ENCODE assay signal across 19 cellular contexts in the genomic region with DNA sequence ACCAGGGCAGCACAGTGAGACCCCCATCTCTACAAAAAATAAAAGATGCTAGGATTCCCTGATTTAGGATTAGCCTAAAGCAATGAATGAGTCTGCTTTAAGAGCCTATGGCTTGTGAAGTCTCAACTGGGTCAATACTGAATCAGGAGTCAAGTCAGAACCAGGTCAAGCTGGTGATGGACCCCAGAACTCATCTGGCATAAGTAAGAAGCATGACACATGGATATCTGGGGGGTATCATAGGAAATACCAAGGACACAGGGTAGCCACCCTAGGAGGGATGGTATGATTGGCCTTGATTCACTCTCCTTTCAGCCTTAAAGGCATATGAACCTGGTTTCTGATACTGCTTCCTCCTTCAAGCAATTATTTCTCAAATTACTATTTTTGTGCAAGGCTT.
A peak's percentile ranks its signal among the peaks of the same experiment; 100 is the strongest.
DNase-seq lines count a peak whose midpoint lies in the region; ATAC-seq, FAIRE-seq and TF ChIP-seq lines count a peak whose summit lies in the region.
"Had no signal": no experiment of that assay in that cellular context is flagged by ENCODE, and none has a peak within 500 bp of the region (broad histone marks: within the 10 kb centered on the region; RNA-seq: fewer than 3 reads in every experiment).

No MANE protein-coding gene starts in this region.

- no peak overlapping the region for H3K4me2 ChIP-seq in GM12878 (ENCODE audit: control insufficient read depth, insufficient read depth)

- H3K27ac Mint-ChIP-seq in T-helper 2 cell treated with Interferon-gamma antibody and Interleukin-4, amounts not matched to agents 5 μg/mL and 100 μg/mL, for 36 hours, result no peak overlapping the region

- DNase-seq in T-helper 2 cell treated with Interferon-gamma antibody and Interleukin-4, amounts not matched to agents 5 μg/mL and 100 μg/mL, for 36 hours (ENCODE audit: low spot score), result no peak
- no peak for DNase-seq in T-helper 2 cell
- DNase-seq in Panc1 (ENCODE audit: low read depth, low spot score), result no peak
- DNase-seq in GM12878 (ENCODE audit: low read depth, low spot score), result no peak
- DNase-seq in ecto neural progenitor cell (ENCODE audit: low spot score), result no peak
- DNase-seq in stimulated activated CD8-positive, alpha-beta memory T cell treated with anti-CD3 and anti-CD28 coated beads, Interleukin-4, amount 100 ng/mL, for 48 hours, result no peak
- DNase-seq: C1 segment of cervical spinal cord, DMS 273 treated with DMSO at 0.1 percent for 48 hours, H7, Karpas-422, MM.1S, NCI-H1105, NCI-H1694 treated with DMSO at 0.1 percent for 48 hours, NCI-H345, NCI-H774, Peyer's patch had no signal

- no peaks in the 10 kb centered on the region for H3K27me3 ChIP-seq in ACC112 (ENCODE audit: insufficient read depth, low read length)
- H3K27me3 ChIP-seq in Panc1 (ENCODE audit: control insufficient read depth, insufficient read depth, low read length), result no peaks in the 10 kb centered on the region
- no peaks in the 10 kb centered on the region for H3K27me3 ChIP-seq in GM12878 (replicated peaks in 1 of 2; ENCODE audit: control insufficient read depth in 2 of 2, insufficient read depth in 2 of 2, low read length in 1 of 2)
- H3K27me3 ChIP-seq: Peyer's patch had no signal

- SMC1A ChIA-PET in GM12878 (lab: Charles Lee; ENCODE audit: uncharacterized antibody, unreplicated experiment), result interaction anchor here (1.5 kb wide), 1 partner anchor 19 kb away, joined by 4 read pairs; no protein-coding TSS in a partner anchor

- intact Hi-C loops in Panc1 (cut with micrococcal nuclease; ENCODE audit: unreplicated experiment) (no loop called here), GM12878 (cut with micrococcal nuclease; ENCODE audit: unreplicated experiment) (no loop called here)

- CTCF ChIA-PET in Panc1 (lab: Charles Lee), result no interaction called here
- CTCF ChIA-PET in GM12878 (lab: Yijun Ruan, JAX), result no interaction called here

- H3K9me3 Mint-ChIP-seq in T-helper 2 cell treated with Interferon-gamma antibody and Interleukin-4, amounts not matched to agents 5 μg/mL and 100 μg/mL, for 36 hours, result peaks cover 3% of the 10 kb centered on the region

- H2AFZ ChIP-seq in ACC112 (ENCODE audit: low read length, unreplicated experiment) (no peak overlapping the region), GM12878 (ENCODE audit: control insufficient read depth, low read depth, low read length) (no peak overlapping the region)

- H3K79me2 ChIP-seq in ACC112 (ENCODE audit: control insufficient read depth, insufficient read depth, low read length, unreplicated experiment), result peaks cover 15% of the 10 kb centered on the region
- H3K79me2 ChIP-seq in GM12878 (ENCODE audit: control insufficient read depth, insufficient read depth, low read length), result no peaks in the 10 kb centered on the region

- RAD21 ChIA-PET in GM12878 (lab: Charles Lee; ENCODE audit: unreplicated experiment), result no interaction called here

- peak overlapping the region; percentile 24 for H3K4me3 Mint-ChIP-seq in T-helper 2 cell treated with Interferon-gamma antibody and Interleukin-4, amounts not matched to agents 5 μg/mL and 100 μg/mL, for 36 hours

- BruUV-seq in Panc1 (replicated peaks; lab: Mats Ljungman, UMichigan) (TSS peak; percentile 23), GM12878 (replicated peaks; lab: Mats Ljungman, UMichigan) (TSS peak; percentile 27)

- H3K9me3 ChIP-seq in Panc1 (ENCODE audit: control insufficient read depth, insufficient read depth, low read depth, low read length) (no peaks in the 10 kb centered on the region), GM12878 (replicated peaks; ENCODE audit: control insufficient read depth, insufficient read depth, low read length) (no peaks in the 10 kb centered on the region)
- H3K9me3 ChIP-seq: Peyer's patch had no signal

- in situ Hi-C loops in Panc1 (cut with HindIII; ENCODE audit: low pct_unique_long_range_greater_than_20kb, low sequenced_read_pairs), result no loop called here
- in situ Hi-C loops in GM12878 (cut with MboI), result no loop called here

- no peak for TF ChIP-seq RAD21 in GM12878 (IDR thresholded peaks at IDR 0.05; ENCODE audit: insufficient read depth, low read depth, low read length)

- TF ChIP-seq POLR2A in GM12878 (IDR thresholded peaks at IDR 0.05; ENCODE audit: low read depth, low read length), result no peak

- peaks cover 4% of the 10 kb centered on the region; the same call in 1 of the 2 replicates for H3K36me3 ChIP-seq in ACC112 (ENCODE audit: insufficient read depth, low read length)
- no peaks in the 10 kb centered on the region; the same call in 1 of the 2 replicates for H3K36me3 ChIP-seq in Panc1 (ENCODE audit: control insufficient read depth, insufficient read depth, low read length)
- peaks cover 2 to 10% of the 10 kb centered on the region in 2 experiments for H3K36me3 ChIP-seq in GM12878 (ENCODE audit: control insufficient read depth in 2 of 2, insufficient read depth in 2 of 2, low read length in 1 of 2)

- POLR2A ChIA-PET in Panc1 (lab: Charles Lee) (no interaction called here), GM12878 (lab: Charles Lee) (no interaction called here)

- no peak overlapping the region for H3K4me3 ChIP-seq in ACC112 (ENCODE audit: low read depth, low read length)
- H3K4me3 ChIP-seq in Panc1 (ENCODE audit: low read depth in 2 of 2, low read length in 2 of 2), result no peak overlapping the region
- H3K4me3 ChIP-seq in GM12878, result no peak overlapping the region
- H3K4me3 ChIP-seq: Peyer's patch had no signal

- TF ChIP-seq EP300 in GM12878 (IDR thresholded peaks at IDR 0.05; ENCODE audit: borderline replicate concordance in 1 of 2, control insufficient read depth in 1 of 2, low read depth in 2 of 2, low read length in 2 of 2), result no peak

- no peaks in the 10 kb centered on the region for H4K20me1 ChIP-seq in GM12878 (ENCODE audit: control insufficient read depth, insufficient read depth)

- no peak for FAIRE-seq in GM12878 (lab: Jason Lieb, UNC)
- FAIRE-seq: HepG2 had no signal

- H3K4me1 ChIP-seq in ACC112 (ENCODE audit: control insufficient read depth, insufficient read depth, low read length, unreplicated experiment), result peaks cover 41% of the 10 kb centered on the region
- H3K4me1 ChIP-seq in Panc1 (ENCODE audit: control insufficient read depth, insufficient read depth, low read length), result peaks cover 5% of the 10 kb centered on the region; the same call in 1 of the 2 replicates
- peaks cover 6% of the 10 kb centered on the region for H3K4me1 ChIP-seq in GM12878 (ENCODE audit: control insufficient read depth, insufficient read depth, low read length)
- H3K4me1 ChIP-seq: Peyer's patch had no signal

- H3K27me3 Mint-ChIP-seq in T-helper 2 cell treated with Interferon-gamma antibody and Interleukin-4, amounts not matched to agents 5 μg/mL and 100 μg/mL, for 36 hours (ENCODE audit: low read depth), result no peaks in the 10 kb centered on the region

- H3K4me1 Mint-ChIP-seq in T-helper 2 cell treated with Interferon-gamma antibody and Interleukin-4, amounts not matched to agents 5 μg/mL and 100 μg/mL, for 36 hours (ENCODE audit: low read depth), result peaks cover 59% of the 10 kb centered on the region

- TF ChIP-seq CTCF in Panc1 (IDR thresholded peaks at IDR 0.05), result no peak
- no peak for TF ChIP-seq CTCF in GM12878 (IDR thresholded peaks at IDR 0.05 in 2 of 3, conservative IDR thresholded peaks at IDR 0.05 in 1 of 3; ENCODE audit: control insufficient read depth in 2 of 3, extremely low read depth in 1 of 3, insufficient read depth in 1 of 3, low read depth in 3 of 3, low read length in 3 of 3)

- ATAC-seq in Panc1, result no peak
- ATAC-seq in GM12878, result no peak
- ATAC-seq in HG02623 (IDR thresholded peaks at IDR 0.05; ENCODE audit: unreplicated experiment), result no peak
- ATAC-seq: HepG2 had no signal

- no peak overlapping the region for H3K9ac ChIP-seq in GM12878 (ENCODE audit: control insufficient read depth, insufficient read depth, low read length)

- peaks cover 71% of the 10 kb centered on the region for H3K36me3 Mint-ChIP-seq in T-helper 2 cell treated with Interferon-gamma antibody and Interleukin-4, amounts not matched to agents 5 μg/mL and 100 μg/mL, for 36 hours (ENCODE audit: low read depth)

- peak overlapping the region; percentile 39 for H3K27ac ChIP-seq in ACC112 (ENCODE audit: low read depth, low read length)
- no peak overlapping the region for H3K27ac ChIP-seq in Panc1 (ENCODE audit: low read length)
- H3K27ac ChIP-seq in GM12878 (ENCODE audit: control insufficient read depth, insufficient read depth), result no peak overlapping the region
- H3K27ac ChIP-seq: Peyer's patch had no signal

TF ChIP-seq in GM12878, 131 proteins besides CTCF, POLR2A, EP300 and RAD21 (continues in another document):
- TF ChIP-seq KDM1A (IDR thresholded peaks at IDR 0.05; ENCODE audit: borderline replicate concordance), result no peak
- TF ChIP-seq ETV6 (conservative IDR thresholded peaks at IDR 0.05 in 1 of 2, IDR thresholded peaks at IDR 0.05 in 1 of 2; ENCODE audit: borderline replicate concordance in 1 of 2, low read depth in 1 of 2), result no peak
- TF ChIP-seq SREBF1 (IDR thresholded peaks at IDR 0.05; ENCODE audit: low read length), result no peak
- no peak for TF ChIP-seq NBN (IDR thresholded peaks at IDR 0.05)
- TF ChIP-seq POU2F2 (IDR thresholded peaks at IDR 0.05; ENCODE audit: borderline replicate concordance, low read depth, low read length), result no peak
- TF ChIP-seq, protein P1, sequence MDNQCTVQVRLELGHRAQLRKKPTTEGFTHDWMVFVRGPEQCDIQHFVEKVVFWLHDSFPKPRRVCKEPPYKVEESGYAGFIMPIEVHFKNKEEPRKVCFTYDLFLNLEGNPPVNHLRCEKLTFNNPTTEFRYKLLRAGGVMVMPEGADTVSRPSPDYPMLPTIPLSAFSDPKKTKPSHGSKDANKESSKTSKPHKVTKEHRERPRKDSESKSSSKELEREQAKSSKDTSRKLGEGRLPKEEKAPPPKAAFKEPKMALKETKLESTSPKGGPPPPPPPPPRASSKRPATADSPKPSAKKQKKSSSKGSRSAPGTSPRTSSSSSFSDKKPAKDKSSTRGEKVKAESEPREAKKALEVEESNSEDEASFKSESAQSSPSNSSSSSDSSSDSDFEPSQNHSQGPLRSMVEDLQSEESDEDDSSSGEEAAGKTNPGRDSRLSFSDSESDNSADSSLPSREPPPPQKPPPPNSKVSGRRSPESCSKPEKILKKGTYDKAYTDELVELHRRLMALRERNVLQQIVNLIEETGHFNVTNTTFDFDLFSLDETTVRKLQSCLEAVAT (IDR thresholded peaks at IDR 0.05), result no peak
- no peak for TF ChIP-seq ZNF274 (IDR thresholded peaks at IDR 0.05; ENCODE audit: insufficient read depth, insufficient read length)
- no peak for TF ChIP-seq ZSCAN29 (IDR thresholded peaks at IDR 0.05)
- no peak for TF ChIP-seq CHD1 (IDR thresholded peaks at IDR 0.05; ENCODE audit: low read depth, low read length)
